In genomic region chr6:121055572-121056163, GRCh38 we compare ENCODE assay signal across 8 cellular contexts.
DNase-seq lines count a peak whose midpoint lies in the region; ATAC-seq and TF ChIP-seq lines count a peak whose summit lies in the region.

No MANE protein-coding gene starts in this region.

- no peak overlapping the region for H3K4me3 Mint-ChIP-seq in Calu3 (ENCODE audit: low read depth, unreplicated experiment)
- no peak overlapping the region for H3K4me3 Mint-ChIP-seq in MCF 10A (ENCODE audit: unreplicated experiment)

- H3K4me1 ChIP-seq in uterus, result no peaks in the 10 kb centered on the region

- no peaks in the 10 kb centered on the region for H3K27me3 ChIP-seq in uterus

- peak; percentile 33 for DNase-seq in Calu3
- DNase-seq in NCI-H460 (ENCODE audit: extremely low read depth, low read depth), result peak; percentile 39
- peak; percentile 72 for DNase-seq in MCF 10A (ENCODE audit: unreplicated experiment)
- DNase-seq in kidney glomerular epithelial cell (lab: John Stamatoyannopoulos, UW), result peak; percentile 55
- no peak for DNase-seq in uterus
- no peak for DNase-seq in activated T-cell treated with anti-CD3 and anti-CD28 coated beads, Interleukin-2, amount 50 U/mL, for 1 hour

- H3K9me3 ChIP-seq in uterus, result no peaks in the 10 kb centered on the region

- H3K27ac Mint-ChIP-seq in Calu3 (ENCODE audit: unreplicated experiment) (no peak overlapping the region), MCF 10A (ENCODE audit: low read depth, unreplicated experiment) (no peak overlapping the region)

- H3K4me3 ChIP-seq in uterus, result no peak overlapping the region

- no peak for TF ChIP-seq POLR2A in uterus (IDR thresholded peaks at IDR 0.05)

- ATAC-seq in GM19023 (IDR thresholded peaks at IDR 0.05; ENCODE audit: unreplicated experiment), result peak; percentile 90
- peak; percentile 78 for ATAC-seq in HG03139 (IDR thresholded peaks at IDR 0.05; ENCODE audit: unreplicated experiment)

- H3K36me3 ChIP-seq in uterus, result no peaks in the 10 kb centered on the region

- H3K9me3 Mint-ChIP-seq in Calu3 (ENCODE audit: low read depth, unreplicated experiment) (no peaks in the 10 kb centered on the region), MCF 10A (ENCODE audit: unreplicated experiment) (no peaks in the 10 kb centered on the region)

- H3K36me3 Mint-ChIP-seq in Calu3 (ENCODE audit: insufficient read depth, unreplicated experiment) (no peaks in the 10 kb centered on the region), MCF 10A (ENCODE audit: insufficient read depth, unreplicated experiment) (no peaks in the 10 kb centered on the region)

- no peak overlapping the region for H3K27ac ChIP-seq in uterus

- POLR2A ChIA-PET in MCF 10A (lab: Yijun Ruan, JAX), result no interaction called here

- no TSS peak for BruUV-seq in Calu3 (replicated peaks; lab: Mats Ljungman, UMichigan)
- no TSS peak for BruUV-seq in MCF 10A (replicated peaks; lab: Mats Ljungman, UMichigan)

- intact Hi-C loops in Calu3 (cut with micrococcal nuclease; ENCODE audit: unreplicated experiment), result loop anchor here (1.0 to 10.0 kb wide), 5 partner anchors 167 to 1129 kb away; no protein-coding TSS in a partner anchor
- intact Hi-C loops in MCF 10A (cut with micrococcal nuclease), result loop anchor here (1.0 kb wide), 3 partner anchors 167 to 345 kb away; no protein-coding TSS in a partner anchor
- intact Hi-C loops in uterus (cut with DNase I; ENCODE audit: low total_unique reads), result no loop called here

- CTCF ChIA-PET in Calu3 (lab: Charles Lee), result interaction anchor here (1.2 to 1.4 kb wide), 3 partner anchors 248 to 345 kb away, joined by 3 to 5 read pairs (median 3); no protein-coding TSS in a partner anchor
- CTCF ChIA-PET in MCF 10A (lab: Yijun Ruan, JAX), result interaction anchor here (0.5 to 4.4 kb wide), 28 partner anchors 9 to 1915 kb away, joined by 3 to 35 read pairs (median 4); no protein-coding TSS in a partner anchor

- H3K4me1 Mint-ChIP-seq in Calu3 (ENCODE audit: low read depth, unreplicated experiment) (peaks cover 9% of the 10 kb centered on the region), MCF 10A (ENCODE audit: insufficient read depth, unreplicated experiment) (no peaks in the 10 kb centered on the region)

- H3K27me3 Mint-ChIP-seq in Calu3 (ENCODE audit: unreplicated experiment) (no peaks in the 10 kb centered on the region), MCF 10A (ENCODE audit: insufficient read depth, unreplicated experiment) (no peaks in the 10 kb centered on the region)

- TF ChIP-seq CTCF in Calu3 (IDR thresholded peaks at IDR 0.05; ENCODE audit: unreplicated experiment) (peak; percentile 42), MCF 10A (IDR thresholded peaks at IDR 0.05; ENCODE audit: unreplicated experiment) (peak; percentile 67), uterus (IDR thresholded peaks at IDR 0.05) (peak; percentile 28 to 44 (median 40))

Comparison
In these comparisons a context has a peak if more than half of its experiments do, and no peak if none do; other contexts are left out.
1. DNase-seq: peak in Calu3 (single experiment), NCI-H460 (single experiment), MCF 10A (single experiment) and kidney glomerular epithelial cell (single experiment); none in uterus (0 of 2) and activated T-cell treated with anti-CD3 and anti-CD28 coated beads, Interleukin-2, amount 50 U/mL, for 1 hour (single experiment).
2. Peak in every context shown above with its lines, with median percentiles within 50 percentile points of each other: CTCF ChIP-seq.